7 cellular contexts compared by ENCODE assay signal in genomic region chr5:177300971-177301370, GRCh38. TPM values are rescaled to one million over a fixed set of nuclear protein-coding genes. Genes with fewer than 3 reads are reported as not detected.
A peak's percentile ranks its signal among the peaks of the same experiment; 100 is the strongest.
DNase-seq lines count a peak whose midpoint lies in the region; ATAC-seq and TF ChIP-seq lines count a peak whose summit lies in the region.
"Had no signal": no experiment of that assay in that cellular context is flagged by ENCODE, and none has a peak within 500 bp of the region (broad histone marks: within the 10 kb centered on the region; RNA-seq: fewer than 3 reads in every experiment).

No MANE protein-coding gene starts in this region.

- H3K4me3 ChIP-seq in heart left ventricle, result peak overlapping the region in 1 of 12 donors; percentile 99
- H3K4me3 ChIP-seq in upper lobe of left lung, result no peak overlapping the region

- WGBS in heart left ventricle, 4 donors, result 85 to 94% (median 90%) methylated on average over 2 of the region's 2 CpGs
- WGBS in upper lobe of left lung, 2 donors, result 74 to 86% methylated on average over 2 of the region's 2 CpGs

- H3K27me3 ChIP-seq in heart left ventricle (no peaks in the 10 kb centered on the region), foreskin keratinocyte (no peaks in the 10 kb centered on the region), upper lobe of left lung (no peaks in the 10 kb centered on the region)
- H3K27me3 ChIP-seq: BE2C had no signal

- no peak for TF ChIP-seq POLR2A in heart left ventricle (IDR thresholded peaks at IDR 0.05)
- no peak for TF ChIP-seq POLR2A in upper lobe of left lung (IDR thresholded peaks at IDR 0.05)

- no peaks in the 10 kb centered on the region for H3K9me3 ChIP-seq in heart left ventricle
- H3K9me3 ChIP-seq in upper lobe of left lung, result no peaks in the 10 kb centered on the region
- H3K9me3 ChIP-seq: BE2C had no signal

- intact Hi-C loops in heart left ventricle (cut with DNase I), result loop anchor here in 6 of 10 donors (5.0 to 10.0 kb wide), 4 partner anchors 169 to 189 kb away; partner anchors contain the start of gene NSD1 (in 1 of the 6)
- intact Hi-C loops in Right ventricle myocardium superior (cut with DNase I), result no loop called here

- ATAC-seq in heart left ventricle, result no peak
- no peak for ATAC-seq in Right ventricle myocardium superior (ENCODE audit: poor library complexity)
- no peak for ATAC-seq in foreskin keratinocyte
- ATAC-seq in upper lobe of left lung (ENCODE audit: low FRiP score in 2 of 2), result no peak
- no peak for ATAC-seq in GM21576 (IDR thresholded peaks at IDR 0.05; ENCODE audit: unreplicated experiment)
- no peak for ATAC-seq in omental fat pad (ENCODE audit: low FRiP score)

- peaks cover 0 to 76% (median 57%) of the 10 kb centered on the region in 12 donors for H3K4me1 ChIP-seq in heart left ventricle
- peaks cover 26% of the 10 kb centered on the region for H3K4me1 ChIP-seq in foreskin keratinocyte
- H3K4me1 ChIP-seq in upper lobe of left lung, result peaks cover 59 to 80% (median 72%) of the 10 kb centered on the region in 4 donors
- H3K4me1 ChIP-seq: BE2C had no signal

- no peak for TF ChIP-seq EP300 in upper lobe of left lung (IDR thresholded peaks at IDR 0.05)

- H3K27ac ChIP-seq in heart left ventricle (peak overlapping the region; percentile 0 to 93 (median 76)), foreskin keratinocyte (peak overlapping the region; percentile 64), upper lobe of left lung (peak overlapping the region; percentile 76 to 92 (median 90))

- DNase-seq in heart left ventricle, result no peak
- DNase-seq in Right ventricle myocardium superior, result no peak
- peak in 1 of 2 donors; percentile 42 for DNase-seq in foreskin keratinocyte
- DNase-seq in upper lobe of left lung, result no peak
- no peak for DNase-seq in omental fat pad (ENCODE audit: low spot score)
- DNase-seq: BE2C had no signal

- TF ChIP-seq CTCF in heart left ventricle (IDR thresholded peaks at IDR 0.05), result no peak
- TF ChIP-seq CTCF in foreskin keratinocyte (conservative IDR thresholded peaks at IDR 0.05), result no peak
- no peak for TF ChIP-seq CTCF in upper lobe of left lung (IDR thresholded peaks at IDR 0.05)
- TF ChIP-seq CTCF in omental fat pad (IDR thresholded peaks at IDR 0.05), result no peak

- H3K36me3 ChIP-seq in heart left ventricle (peaks cover 0 to 48% (median 17%) of the 10 kb centered on the region in 9 donors), upper lobe of left lung (peaks cover 0 to 32% (median 5%) of the 10 kb centered on the region in 4 donors)

RNA-seq across cellular contexts. Expression of gene RAB24, which starts 2.5 kb away (rescaled TPM):
- total RNA-seq in heart left ventricle (10 to 100 TPM; 11.6 to 27.5 (median 18.9) TPM), Right ventricle myocardium superior (21.2 TPM), foreskin keratinocyte (12.1 and 12.7 TPM in 2 replicates), upper lobe of left lung (10 to 100 TPM; 26.8 to 92.2 (median 50.3) TPM), omental fat pad (10 to 100 TPM; 18.9 to 38.9 (median 23.8) TPM)
- polyA plus RNA-seq in heart left ventricle (10 to 100 TPM; 23.8 to 28.3 TPM), foreskin keratinocyte (20.8 and 21.6 TPM in 2 replicates)

RNA-seq across cellular contexts. Expression of gene PRELID1, which starts 2.6 kb away (rescaled TPM):
- 10 to 100 TPM; 30.3 to 80.6 (median 42.4) TPM for total RNA-seq in heart left ventricle
- 100 to 1,000 TPM in 1 of 2 donors, 10 to 100 TPM in 1; 33.8 to 160 TPM for polyA plus RNA-seq in heart left ventricle
- total RNA-seq in Right ventricle myocardium superior, result 27.6 TPM
- total RNA-seq in foreskin keratinocyte, result 281 and 287 TPM in 2 replicates
- polyA plus RNA-seq in foreskin keratinocyte, result 393 and 452 TPM in 2 replicates
- 100 to 1,000 TPM in 2 of 6 donors, 10 to 100 TPM in 4; 45.1 to 132 (median 86.8) TPM for total RNA-seq in upper lobe of left lung
- 100 to 1,000 TPM in 1 of 4 donors, 10 to 100 TPM in 3; 51.9 to 102 (median 67.5) TPM for total RNA-seq in omental fat pad

RNA-seq across cellular contexts. Expression of gene MXD3, which starts 10.7 kb away (rescaled TPM):
- 1 to 10 TPM in 8 of 9 donors, under 1 TPM in 1; 0.52 to 9.1 (median 3.1) TPM for total RNA-seq in heart left ventricle
- 1 to 10 TPM; 1.3 to 2.5 TPM for polyA plus RNA-seq in heart left ventricle
- total RNA-seq in Right ventricle myocardium superior, result 2.5 TPM
- 4.6 and 6.0 TPM in 2 replicates for total RNA-seq in foreskin keratinocyte
- polyA plus RNA-seq in foreskin keratinocyte, result 6.3 and 6.7 TPM in 2 replicates
- 10 to 100 TPM in 4 of 6 donors, 1 to 10 TPM in 2; 8.8 to 29.5 (median 13.6) TPM for total RNA-seq in upper lobe of left lung
- 10 to 100 TPM in 1 of 4 donors, 1 to 10 TPM in 3; 3.5 to 26.8 (median 4.8) TPM for total RNA-seq in omental fat pad

RNA-seq across cellular contexts. Expression of gene LMAN2, which starts 50.5 kb away (rescaled TPM):
- total RNA-seq in heart left ventricle (100 to 1,000 TPM in 3 of 9 donors, 10 to 100 TPM in 6; 50.2 to 155 (median 63.6) TPM), Right ventricle myocardium superior (56.8 TPM), foreskin keratinocyte (148 TPM in 2 replicates), upper lobe of left lung (100 to 1,000 TPM; 134 to 263 (median 177) TPM), omental fat pad (100 to 1,000 TPM; 129 to 164 (median 144) TPM)
- polyA plus RNA-seq in heart left ventricle (100 to 1,000 TPM in 1 of 2 donors, 10 to 100 TPM in 1; 43.3 to 313 TPM), foreskin keratinocyte (187 and 188 TPM in 2 replicates)

RNA-seq across cellular contexts. Expression of gene RGS14, which starts 56.8 kb away (rescaled TPM):
- total RNA-seq in heart left ventricle (10 to 100 TPM in 1 of 9 donors, 1 to 10 TPM in 8; 1.3 to 10.7 (median 2.9) TPM), Right ventricle myocardium superior (2.4 TPM), foreskin keratinocyte (19.6 and 22.1 TPM in 2 replicates), upper lobe of left lung (10 to 100 TPM; 11.9 to 39.1 (median 26.6) TPM), omental fat pad (10 to 100 TPM in 1 of 4 donors, 1 to 10 TPM in 3; 7.1 to 25.1 (median 8.2) TPM)
- polyA plus RNA-seq in heart left ventricle (1 to 10 TPM; 3.7 to 4.9 TPM), foreskin keratinocyte (20.2 and 22.1 TPM in 2 replicates)
